ENCODE assay signal across 18 cellular contexts in genomic region chr4:95360911-95361695, GRCh38.
A peak's percentile ranks its signal among the peaks of the same experiment; 100 is the strongest.
DNase-seq lines count a peak whose midpoint lies in the region; FAIRE-seq and TF ChIP-seq lines count a peak whose summit lies in the region.
"Had no signal": no experiment of that assay in that cellular context is flagged by ENCODE, and none has a peak within 500 bp of the region (broad histone marks: within the 10 kb centered on the region; RNA-seq: fewer than 3 reads in every experiment).

No MANE protein-coding gene starts in this region.

- no peak for TF ChIP-seq POLR2A in sigmoid colon (IDR thresholded peaks at IDR 0.05)

- H3K9ac ChIP-seq in Loucy (ENCODE audit: low read depth, low read length, poor library complexity, severe bottlenecking): no peak overlapping the region
- H3K9ac ChIP-seq: SK-N-SH had no signal

- no peak for TF ChIP-seq EP300 in sigmoid colon (IDR thresholded peaks at IDR 0.05)

- no peaks in the 10 kb centered on the region for H3K79me2 ChIP-seq in Loucy (ENCODE audit: insufficient read depth, low read length)

- no peak overlapping the region for H3K4me2 ChIP-seq in Loucy (ENCODE audit: low read depth, low read length, poor library complexity, severe bottlenecking)
- H3K4me2 ChIP-seq: SK-N-SH had no signal

- no peak for FAIRE-seq in GM19239 (lab: Jason Lieb, UNC)
- FAIRE-seq: G401.6 had no signal

- H4K20me1 ChIP-seq in Loucy (ENCODE audit: insufficient read depth, low read length, poor library complexity, severe bottlenecking): no peaks in the 10 kb centered on the region

- TF ChIP-seq CTCF in Loucy (conservative IDR thresholded peaks at IDR 0.05; ENCODE audit: low read length): no peak
- no peak for TF ChIP-seq CTCF in sigmoid colon (IDR thresholded peaks at IDR 0.05)

- H3K36me3 ChIP-seq in Loucy (ENCODE audit: insufficient read depth, low read length) (no peaks in the 10 kb centered on the region), sigmoid colon (no peaks in the 10 kb centered on the region)

- H3F3A ChIP-seq in Loucy (ENCODE audit: low read depth): no peaks in the 10 kb centered on the region

- H3K27ac ChIP-seq in layer of hippocampus (ENCODE audit: low read depth, low read length): peak overlapping the region; percentile 60
- peak overlapping the region; percentile 81 for H3K27ac ChIP-seq in substantia nigra (ENCODE audit: low read depth, low read length, poor library complexity, severe bottlenecking)
- no peak overlapping the region for H3K27ac ChIP-seq in sigmoid colon
- H3K27ac ChIP-seq: VCaP had no signal

- H3K9me2 ChIP-seq in Loucy (replicated peaks; ENCODE audit: low read depth, low read length): no peaks in the 10 kb centered on the region
- H3K9me2 ChIP-seq: SK-N-SH had no signal

- H3K4me1 ChIP-seq in Loucy (ENCODE audit: insufficient read depth, low read length, poor library complexity, severe bottlenecking) (no peaks in the 10 kb centered on the region), sigmoid colon (peaks cover 0 to 14% (median 6%) of the 10 kb centered on the region in 4 donors)

- peak overlapping the region; percentile 12; the same call in 1 of the 2 replicates for H2AFZ ChIP-seq in Loucy (ENCODE audit: low read length)

- H3K9me3 ChIP-seq in Loucy (ENCODE audit: insufficient read depth, low read depth, low read length): no peaks in the 10 kb centered on the region
- H3K9me3 ChIP-seq in sigmoid colon: no peaks in the 10 kb centered on the region
- H3K9me3 ChIP-seq: SK-N-SH had no signal

- WGBS in sigmoid colon, 2 donors: 85 to 87% methylated on average over 7 of the region's 7 CpGs

- H3K27me3 ChIP-seq in Loucy (ENCODE audit: insufficient read depth, low read length, poor library complexity, severe bottlenecking) (no peaks in the 10 kb centered on the region), layer of hippocampus (ENCODE audit: control insufficient read depth, insufficient read depth, low read length) (no peaks in the 10 kb centered on the region), sigmoid colon (no peaks in the 10 kb centered on the region)

- DNase-seq in NCI-H345 treated with DMSO at 0.1 percent for 48 hours (lab: John Stamatoyannopoulos, UW; ENCODE audit: unreplicated experiment) (peak; percentile 55), substantia nigra (lab: John Stamatoyannopoulos, UW) (no peak), SK-N-DZ (ENCODE audit: low spot score) (no peak), sigmoid colon (no peak), GM19239 (ENCODE audit: insufficient read length, low spot score) (no peak)
- DNase-seq in activated CD4-positive, alpha-beta T cell treated with anti-CD3 and anti-CD28 coated beads, Interleukin-2, amount 50 U/mL, for 48 hours: no peak
- DNase-seq: activated CD4-positive, alpha-beta T cell treated with anti-CD3 and anti-CD28 coated beads, Interleukin-2, amount 10 ng/mL, durations not matched to agents 7 days and 5 days; activated naive CD8-positive, alpha-beta T cell treated with anti-CD3 and anti-CD28 coated beads for 36 hours; CD4-positive, alpha-beta T cell; HCEC 1CT; left colon; MM.1S; NCI-H1694; SK-N-SH had no signal

- intact Hi-C loops in sigmoid colon (cut with DNase I): no loop called here

- H3K4me3 ChIP-seq in Loucy (ENCODE audit: low read length, poor library complexity, severe bottlenecking): no peak overlapping the region
- no peak overlapping the region for H3K4me3 ChIP-seq in sigmoid colon

Comparison
In these comparisons a context has a peak if more than half of its experiments do, and no peak if none do; other contexts are left out.
1. H3K27ac ChIP-seq: peak in layer of hippocampus (single experiment) and substantia nigra (single experiment); none in sigmoid colon (0 of 4).